ENCODE assay signal across 25 cellular contexts in genomic region chr6:108322728-108323127, GRCh38.
"Had no signal": no experiment of that assay in that cellular context is flagged by ENCODE, and none has a peak within 500 bp of the region (broad histone marks: within the 10 kb centered on the region; RNA-seq: fewer than 3 reads in every experiment).

No MANE protein-coding gene starts in this region.

- H3K9me3 ChIP-seq: adrenal gland, body of pancreas, colonic mucosa had no signal

- H3K36me3 ChIP-seq: adrenal gland, colonic mucosa had no signal

- H3K4me3 ChIP-seq: adrenal gland, body of pancreas, colonic mucosa had no signal

- H3K4me1 ChIP-seq: body of pancreas, colonic mucosa had no signal

- H3K27ac ChIP-seq: adrenal gland, body of pancreas, colonic mucosa had no signal

- DNase-seq: activated CD4-positive, alpha-beta memory T cell treated with anti-CD3 and anti-CD28 coated beads, Interleukin-2, amount 10 ng/mL, durations not matched to agents 7 days and 5 days; activated CD4-positive, alpha-beta T cell treated with anti-CD3 and anti-CD28 coated beads for 1 hour; activated CD4-positive, alpha-beta T cell treated with anti-CD3 and anti-CD28 coated beads for 4 hours; activated CD4-positive, alpha-beta T cell treated with anti-CD3 and anti-CD28 coated beads, Interleukin-2, amount 10 ng/mL, durations not matched to agents 7 days and 5 days; activated CD4-positive, alpha-beta T cell treated with anti-CD3 and anti-CD28 coated beads, Interleukin-2, amount 50 U/mL, for 4 hours; activated CD8-positive, alpha-beta memory T cell treated with anti-CD3 and anti-CD28 coated beads, Interleukin-2, amount 50 U/mL, for 48 hours; activated effector memory CD4-positive, alpha-beta T cell treated with Interleukin-2 at 50 U/mL for 16 hours; activated naive CD4-positive, alpha-beta T cell treated with anti-CD3 and anti-CD28 coated beads for 36 hours; activated naive CD8-positive, alpha-beta T cell treated with anti-CD3 and anti-CD28 coated beads for 36 hours; activated naive CD8-positive, alpha-beta T cell treated with anti-CD3 and anti-CD28 coated beads, Interleukin-2, amount 50 U/mL, for 24 hours; activated T-cell treated with anti-CD3 and anti-CD28 coated beads for 4 hours; activated T-cell treated with anti-CD3 and anti-CD28 coated beads, Interleukin-2, amount 50 U/mL, for 24 hours; activated T-cell treated with anti-CD3 and anti-CD28 coated beads, Interleukin-2, amount 50 U/mL, for 72 hours; adrenal gland; amygdala; aorta; body of pancreas; central memory CD4-positive, alpha-beta T cell; cerebellar nuclear complex; colonic mucosa; effector CD8-positive, alpha-beta T cell; foreskin fibroblast; T-helper 2 cell had no signal

- ATAC-seq: activated naive CD8-positive, alpha-beta T cell treated with anti-CD3 and anti-CD28 coated beads, Interleukin-2, amount 50 U/mL, for 24 hours; activated T-cell treated with anti-CD3 and anti-CD28 coated beads, Interleukin-2, amount 50 U/mL, for 72 hours; body of pancreas; esophagus mucosa; WTC11 had no signal

- H3K27me3 ChIP-seq: adrenal gland, body of pancreas, colonic mucosa had no signal
